Comparison of ENCODE assay signal across 8 cellular contexts in genomic region chr5:145936401-145937131, GRCh38. TPM values are rescaled to one million over a fixed set of nuclear protein-coding genes. Genes with fewer than 3 reads are reported as not detected.
DNase-seq lines count a peak whose midpoint lies in the region; ATAC-seq and TF ChIP-seq lines count a peak whose summit lies in the region.

TSS of gene SH3RF2 (plus strand) at chr5:145936578. CDS start at chr5:145937929, 1,351 bp downstream.

- no peaks in the 10 kb centered on the region for H3K9me3 ChIP-seq in Loucy (ENCODE audit: insufficient read depth, low read depth, low read length)
- no peaks in the 10 kb centered on the region for H3K9me3 ChIP-seq in heart right ventricle

- no peaks in the 10 kb centered on the region for H3F3A ChIP-seq in Loucy (ENCODE audit: low read depth)

- H3K4me3 Mint-ChIP-seq in activated naive CD8-positive, alpha-beta T cell, result peak within 1 kb of the TSS; percentile 55

- no peaks in the 10 kb centered on the region for H3K9me2 ChIP-seq in Loucy (replicated peaks; ENCODE audit: low read depth, low read length)

- H2AFZ ChIP-seq in Loucy (ENCODE audit: low read length), result peak within 1 kb of the TSS; percentile 88

- H3K27me3 ChIP-seq in Loucy (ENCODE audit: insufficient read depth, low read length, poor library complexity, severe bottlenecking), result no peaks in the 10 kb centered on the region
- peaks cover 0 to 44% (median 0%) of the 10 kb centered on the region in 7 donors for H3K27me3 ChIP-seq in heart right ventricle

- DNase-seq in COLO829 (ENCODE audit: low spot score) (peak; percentile 23), heart right ventricle (peak; percentile 24 to 40), pulmonary artery endothelial cell (ENCODE audit: low read depth, low spot score) (peak; percentile 32), DMS153 treated with DMSO at 0.1 percent for 48 hours (lab: John Stamatoyannopoulos, UW; ENCODE audit: unreplicated experiment) (no peak)

- WGBS in heart right ventricle, 2 donors, result 4 to 5% methylated on average over 28 of the region's 28 CpGs

- TF ChIP-seq CTCF in Loucy (conservative IDR thresholded peaks at IDR 0.05; ENCODE audit: low read length) (no peak), heart right ventricle (IDR thresholded peaks at IDR 0.05) (no peak)

- H3K4me2 ChIP-seq in Loucy (ENCODE audit: low read depth, low read length, poor library complexity, severe bottlenecking), result peak within 1 kb of the TSS; percentile 70

- no peaks in the 10 kb centered on the region for H3K36me3 ChIP-seq in Loucy (ENCODE audit: insufficient read depth, low read length)
- H3K36me3 ChIP-seq in heart right ventricle, result no peaks in the 10 kb centered on the region

- no peaks in the 10 kb centered on the region for H3K79me2 ChIP-seq in Loucy (ENCODE audit: insufficient read depth, low read length)

- peak within 1 kb of the TSS; percentile 66 for H3K27ac Mint-ChIP-seq in activated naive CD8-positive, alpha-beta T cell

- H3K4me3 ChIP-seq in Loucy (ENCODE audit: low read length, poor library complexity, severe bottlenecking) (peak within 1 kb of the TSS; percentile 66), heart right ventricle (peak within 1 kb of the TSS; percentile 10 to 61 (median 52))

- intact Hi-C loops in heart right ventricle (cut with DNase I), result loop anchor here in 2 of 10 donors (5.0 to 10.0 kb wide), 2 partner anchors 41 to 108 kb away; no protein-coding TSS in a partner anchor

- H3K4me1 ChIP-seq in Loucy (ENCODE audit: insufficient read depth, low read length, poor library complexity, severe bottlenecking) (peaks cover 30% of the 10 kb centered on the region), heart right ventricle (peaks cover 0 to 41% (median 25%) of the 10 kb centered on the region in 9 donors)

- no peaks in the 10 kb centered on the region for H3K9me3 Mint-ChIP-seq in activated naive CD8-positive, alpha-beta T cell (ENCODE audit: low read depth)

- H3K27me3 Mint-ChIP-seq in activated naive CD8-positive, alpha-beta T cell, result peaks cover 13% of the 10 kb centered on the region

- no peaks in the 10 kb centered on the region for H3K36me3 Mint-ChIP-seq in activated naive CD8-positive, alpha-beta T cell

- H4K20me1 ChIP-seq in Loucy (ENCODE audit: insufficient read depth, low read length, poor library complexity, severe bottlenecking), result no peaks in the 10 kb centered on the region

- H3K27ac ChIP-seq in heart right ventricle, result peak within 1 kb of the TSS in 8 of 10 donors; percentile 12 to 63 (median 22)

- peak within 1 kb of the TSS; percentile 60 for H3K9ac ChIP-seq in Loucy (ENCODE audit: low read depth, low read length, poor library complexity, severe bottlenecking)

- peak; percentile 59 to 89 (median 87) for ATAC-seq in heart right ventricle
- ATAC-seq in GM21390 (IDR thresholded peaks at IDR 0.05; ENCODE audit: unreplicated experiment), result no peak
- ATAC-seq in HG02571 (IDR thresholded peaks at IDR 0.05; ENCODE audit: unreplicated experiment), result no peak

- H3K4me1 Mint-ChIP-seq in activated naive CD8-positive, alpha-beta T cell (ENCODE audit: low read depth), result peaks cover 15% of the 10 kb centered on the region

RNA-seq across cellular contexts. Expression of gene SH3RF2, which starts in this region (rescaled TPM):
- total RNA-seq in heart right ventricle (100 to 1,000 TPM; 163 to 456 (median 219) TPM), pulmonary artery endothelial cell (1.3 and 2.5 TPM in 2 replicates)
- polyA plus RNA-seq in heart right ventricle, result 100 to 1,000 TPM in 1 of 2 donors, 10 to 100 TPM in 1; 32.9 to 887 TPM

Comparison
In these comparisons a context has a peak if more than half of its experiments do, and no peak if none do; other contexts are left out.
1. RNA of gene SH3RF2 (total RNA-seq): 163 to 456 TPM in heart right ventricle; 1.3 to 2.5 TPM in pulmonary artery endothelial cell; every median in the first group is over 10 times any median in the second.
2. ATAC-seq: peak in heart right ventricle (8 of 8); none in GM21390 (single experiment) and HG02571 (single experiment).